ENCODE assay signal across 27 cellular contexts in the genomic region with DNA sequence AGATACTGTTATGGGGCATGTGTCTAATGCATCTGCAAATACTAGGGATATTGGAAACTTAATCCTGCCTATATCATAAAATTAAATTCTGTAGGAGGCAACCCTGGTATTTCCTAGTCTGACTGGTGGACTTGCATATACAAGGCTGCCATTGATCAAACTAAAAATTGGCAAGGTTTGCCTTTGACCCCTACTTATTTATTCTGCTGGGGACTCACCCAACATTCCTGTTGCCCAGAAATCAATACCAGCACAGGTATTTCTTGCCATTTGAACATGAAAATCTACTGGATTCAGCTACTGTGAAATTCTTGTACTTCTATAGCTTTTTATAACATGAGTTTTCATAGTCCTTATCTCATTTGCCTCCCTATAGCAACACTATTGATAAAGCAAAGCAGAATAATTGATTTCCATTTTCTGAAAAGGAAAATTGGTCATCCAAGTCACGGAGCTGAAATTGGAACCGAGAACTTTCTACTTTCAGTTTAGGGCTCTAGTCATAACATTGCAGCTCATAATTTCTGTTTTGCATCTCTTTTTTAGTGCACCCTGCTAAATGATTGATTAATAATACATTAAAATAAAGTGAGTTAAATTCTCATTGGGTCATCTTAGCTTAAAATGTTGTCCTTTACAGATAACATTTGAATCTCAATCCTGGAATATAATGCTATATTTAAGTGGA.
DNase-seq lines count a peak whose midpoint lies in the region; ATAC-seq and TF ChIP-seq lines count a peak whose summit lies in the region.
"Had no signal": no experiment of that assay in that cellular context is flagged by ENCODE, and none has a peak within 500 bp of the region (broad histone marks: within the 10 kb centered on the region; RNA-seq: fewer than 3 reads in every experiment).

No MANE protein-coding gene starts in this region.

- CTCF ChIA-PET in HCT116 (lab: Charles Lee), result interaction anchor here (1.0 kb wide), 1 partner anchor 372 kb away, joined by 3 read pairs; no protein-coding TSS in a partner anchor

- RAD21 ChIA-PET in HCT116 (lab: Charles Lee; ENCODE audit: low non-redundant PET in 1 of 2, low total read pairs in 2 of 2, uncharacterized antibody in 2 of 2, unreplicated experiment in 2 of 2), result no interaction called here

- no peak overlapping the region for H3K4me3 ChIP-seq in HCT116 (replicated peaks in 1 of 2; ENCODE audit: low read depth in 1 of 2, low read length in 2 of 2)
- no peak overlapping the region for H3K4me3 ChIP-seq in MM.1S (ENCODE audit: low read length)
- peak overlapping the region in 2 of 3 donors; percentile 28 to 41 for H3K4me3 ChIP-seq in liver (ENCODE audit: low read depth in 1 of 3, low read length in 3 of 3)
- H3K4me3 ChIP-seq: BLaER1, SJSA1 had no signal

- peak overlapping the region; percentile 48 for H2AFZ ChIP-seq in HCT116 (ENCODE audit: low read depth, low read length, poor library complexity, severe bottlenecking)
- H2AFZ ChIP-seq in MM.1S (ENCODE audit: low read length), result no peak overlapping the region

- H3K79me2 ChIP-seq in HCT116 (ENCODE audit: insufficient read depth, low read length), result no peaks in the 10 kb centered on the region
- H3K79me2 ChIP-seq in MM.1S (ENCODE audit: low read length), result no peaks in the 10 kb centered on the region

- no TSS peak for BruUV-seq in HCT116 (replicated peaks; lab: Mats Ljungman, UMichigan)

- H3K4me1 ChIP-seq in HCT116 (ENCODE audit: control insufficient read depth in 1 of 2, insufficient read depth in 2 of 2, low read length in 2 of 2) (peaks cover 11 to 47% of the 10 kb centered on the region in 2 experiments), MM.1S (ENCODE audit: low read length) (0 out of 2 replicates have a peak, but pooled peaks cover 3% of the 10 kb centered on the region), liver (ENCODE audit: control insufficient read depth in 4 of 4, insufficient read depth in 4 of 4, low read length in 3 of 4) (peaks cover 2 to 15% (median 13%) of the 10 kb centered on the region in 4 donors)

- no peak for ATAC-seq in HCT116
- no peak for ATAC-seq in GM18861 (IDR thresholded peaks at IDR 0.05; ENCODE audit: unreplicated experiment)
- ATAC-seq: Right ventricle myocardium inferior had no signal

- TF ChIP-seq RAD21 in HCT116 (IDR thresholded peaks at IDR 0.05; ENCODE audit: low read depth) (no peak), liver (IDR thresholded peaks at IDR 0.05) (peak; percentile 5 to 6)

- H3K27me3 ChIP-seq in HCT116 (ENCODE audit: insufficient read depth, low read length), result no peaks in the 10 kb centered on the region
- H3K27me3 ChIP-seq in MM.1S (replicated peaks; ENCODE audit: insufficient read depth, low read length), result no peaks in the 10 kb centered on the region
- no peaks in the 10 kb centered on the region for H3K27me3 ChIP-seq in liver (ENCODE audit: control insufficient read depth in 4 of 4, insufficient read depth in 4 of 4, low read length in 3 of 4)
- H3K27me3 ChIP-seq: BLaER1, SJSA1 had no signal

- TF ChIP-seq POLR2A in HCT116 (IDR thresholded peaks at IDR 0.05; ENCODE audit: borderline replicate concordance, extremely low read depth, insufficient read depth, insufficient read length), result no peak

- no peak for DNase-seq in HCT116 (ENCODE audit: low read depth, low spot score)
- DNase-seq in MM.1S, result no peak
- no peak for DNase-seq in epidermal melanocyte (ENCODE audit: insufficient read length, low spot score)
- no peak for DNase-seq in superior temporal gyrus (ENCODE audit: extremely low spot score)
- DNase-seq in GM13976 (ENCODE audit: low spot score), result no peak
- DNase-seq: ACHN; CD4-positive, alpha-beta T cell; COR-L47; DMS 273 treated with DMSO at 0.1 percent for 48 hours; DMS79 treated with DMSO at 0.1 percent for 48 hours; GOT3; IMR-90; MV-4-11; NCI-H1105 treated with DMSO at 0.1 percent for 48 hours; NCI-H1694; NCI-H2081; NCI-H2171 treated with DMSO at 0.1 percent for 48 hours; NCI-H524 treated with DMSO at 0.1 percent for 48 hours; NCI-H82; OCI-M1; T-helper 1 cell had no signal

- POLR2A ChIA-PET in HCT116 (lab: Charles Lee), result no interaction called here

- H4K20me1 ChIP-seq in HCT116 (ENCODE audit: insufficient read depth), result no peaks in the 10 kb centered on the region
- no peaks in the 10 kb centered on the region for H4K20me1 ChIP-seq in MM.1S (ENCODE audit: insufficient read depth, low read length)
- H4K20me1 ChIP-seq: BLaER1 had no signal

- H3K27ac ChIP-seq in HCT116 (ENCODE audit: low read depth, low read length) (no peak overlapping the region), MM.1S (ENCODE audit: low read length) (no peak overlapping the region), liver (ENCODE audit: low read depth in 1 of 2, low read length in 2 of 2) (no peak overlapping the region)
- H3K27ac ChIP-seq: BLaER1, KMS-11, SJSA1 had no signal

- in situ Hi-C loops in GM13976 (cut with MboI; ENCODE audit: low sequenced_read_pairs, unreplicated experiment), result no loop called here

- 34% methylated on average over 2 of the region's 2 CpGs for WGBS in liver

- no peaks in the 10 kb centered on the region for H3K9me3 ChIP-seq in HCT116 (ENCODE audit: control insufficient read depth in 1 of 2, insufficient read depth in 1 of 2, low read depth in 1 of 2, low read length in 2 of 2)
- no peaks in the 10 kb centered on the region for H3K9me3 ChIP-seq in MM.1S (replicated peaks; ENCODE audit: insufficient read depth, low read length)
- H3K9me3 ChIP-seq in liver (ENCODE audit: control insufficient read depth in 4 of 4, low read length in 3 of 4), result no peaks in the 10 kb centered on the region
- H3K9me3 ChIP-seq: BLaER1, SJSA1 had no signal

- intact Hi-C loops in HCT116 (cut with micrococcal nuclease), result no loop called here

- no peaks in the 10 kb centered on the region for H3K9me2 ChIP-seq in HCT116 (ENCODE audit: insufficient read depth)
- no peaks in the 10 kb centered on the region for H3K9me2 ChIP-seq in MM.1S (replicated peaks; ENCODE audit: insufficient read depth, low read length)

- no peaks in the 10 kb centered on the region for H3K36me3 ChIP-seq in HCT116 (ENCODE audit: control insufficient read depth in 1 of 2, insufficient read depth in 2 of 2, low read length in 2 of 2)
- no peaks in the 10 kb centered on the region for H3K36me3 ChIP-seq in MM.1S (replicated peaks; ENCODE audit: insufficient read depth, low read length)
- no peaks in the 10 kb centered on the region for H3K36me3 ChIP-seq in liver (ENCODE audit: control insufficient read depth in 4 of 4, insufficient read depth in 3 of 4, low read depth in 1 of 4, low read length in 3 of 4)
- H3K36me3 ChIP-seq: BLaER1, SJSA1 had no signal

- H3K9ac ChIP-seq in HCT116 (ENCODE audit: low read length) (no peak overlapping the region), MM.1S (ENCODE audit: low read length) (no peak overlapping the region), liver (ENCODE audit: low read depth in 1 of 2, low read length in 2 of 2) (no peak overlapping the region)
- H3K9ac ChIP-seq: BLaER1, KMS-11 had no signal

- TF ChIP-seq CTCF in HCT116 (IDR thresholded peaks at IDR 0.05 in 2 of 3, conservative IDR thresholded peaks at IDR 0.05 in 1 of 3; ENCODE audit: borderline replicate concordance in 1 of 3, insufficient read depth in 1 of 3, low read depth in 2 of 3, low read length in 2 of 3) (no peak), MM.1S (IDR thresholded peaks at IDR 0.05; ENCODE audit: low read length) (no peak), liver (IDR thresholded peaks at IDR 0.05; ENCODE audit: low read depth, low read length, missing input control) (no peak), GM13976 (IDR thresholded peaks at IDR 0.05; ENCODE audit: borderline replicate concordance, control extremely low read depth, extremely low read depth, insufficient read depth, missing control alignments) (no peak)

- H3F3A ChIP-seq in MM.1S (ENCODE audit: insufficient read depth, low read length), result no peaks in the 10 kb centered on the region

- H3K4me2 ChIP-seq in HCT116 (ENCODE audit: low read length) (no peak overlapping the region), MM.1S (ENCODE audit: low read depth, low read length) (peak overlapping the region; percentile 4; the same call in 1 of the 2 replicates)
- H3K4me2 ChIP-seq: KMS-11 had no signal

TF ChIP-seq in HCT116, 20 proteins besides CTCF, POLR2A, EP300 and RAD21:
- TF ChIP-seq ZNF274 (IDR thresholded peaks at IDR 0.05; ENCODE audit: low read depth, low read length), result no peak

TF ChIP-seq in liver, 16 proteins besides CTCF, POLR2A, EP300 and RAD21:
- peak; percentile 42 to 65 for TF ChIP-seq HNF4A (conservative IDR thresholded peaks at IDR 0.05)
- peak; percentile 11 to 21 for TF ChIP-seq RXRA (IDR thresholded peaks at IDR 0.05)
- TF ChIP-seq SP1 (IDR thresholded peaks at IDR 0.05), result peak; percentile 52
- TF ChIP-seq MAX (IDR thresholded peaks at IDR 0.05), result no peak
- peak; percentile 41 for TF ChIP-seq YY1 (IDR thresholded peaks at IDR 0.05)

Comparison
In these comparisons a context has a peak if more than half of its experiments do, and no peak if none do; other contexts are left out.
1. H3K4me3 ChIP-seq: peak in liver (2 of 3); none in HCT116 (0 of 2) and MM.1S (single experiment).